In the genomic region with DNA sequence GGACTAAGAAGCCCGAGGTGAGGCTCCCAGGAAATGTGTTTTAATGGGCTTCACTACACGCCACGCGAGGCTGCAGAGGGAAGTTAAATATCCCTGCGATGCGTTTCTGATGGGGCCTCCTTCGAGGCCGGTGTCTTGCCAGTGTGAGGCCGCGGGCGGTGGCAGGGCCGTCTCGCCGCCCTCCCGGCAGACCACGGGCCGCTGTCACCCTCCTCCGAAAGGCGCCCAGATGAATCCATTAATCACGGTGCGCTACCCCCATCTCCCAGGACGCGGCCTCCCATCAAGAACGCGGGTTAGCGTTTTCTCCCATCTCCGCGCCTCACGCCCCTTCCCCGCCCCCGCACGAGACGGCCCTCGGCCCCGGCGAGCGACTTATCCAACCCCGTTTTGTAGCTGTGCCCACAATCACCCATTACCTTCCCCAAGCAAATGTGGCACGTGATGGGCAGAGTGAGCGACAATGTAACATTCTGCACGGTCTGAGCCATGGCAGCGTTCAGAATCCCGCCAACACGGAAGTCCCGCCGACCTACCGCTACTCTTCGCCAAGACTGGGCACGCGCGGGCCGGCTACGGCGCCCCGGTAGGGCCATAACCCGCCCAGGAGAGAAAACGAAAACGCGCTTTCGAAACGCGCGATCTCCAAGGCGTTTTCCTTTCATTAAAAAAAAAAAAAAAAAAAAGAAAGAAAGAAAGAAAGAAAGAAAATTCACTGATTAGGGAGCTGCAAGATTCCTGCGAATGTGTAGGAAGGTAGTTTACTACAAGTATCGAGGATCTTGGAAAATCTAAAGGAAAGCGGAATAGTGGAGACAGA, we compare ENCODE assay signal across 8 cellular contexts. TPM values are rescaled to one million over a fixed set of nuclear protein-coding genes. Genes with fewer than 3 reads are reported as not detected.
DNase-seq lines count a peak whose midpoint lies in the region; ATAC-seq, FAIRE-seq and TF ChIP-seq lines count a peak whose summit lies in the region.

A gene with protein sequence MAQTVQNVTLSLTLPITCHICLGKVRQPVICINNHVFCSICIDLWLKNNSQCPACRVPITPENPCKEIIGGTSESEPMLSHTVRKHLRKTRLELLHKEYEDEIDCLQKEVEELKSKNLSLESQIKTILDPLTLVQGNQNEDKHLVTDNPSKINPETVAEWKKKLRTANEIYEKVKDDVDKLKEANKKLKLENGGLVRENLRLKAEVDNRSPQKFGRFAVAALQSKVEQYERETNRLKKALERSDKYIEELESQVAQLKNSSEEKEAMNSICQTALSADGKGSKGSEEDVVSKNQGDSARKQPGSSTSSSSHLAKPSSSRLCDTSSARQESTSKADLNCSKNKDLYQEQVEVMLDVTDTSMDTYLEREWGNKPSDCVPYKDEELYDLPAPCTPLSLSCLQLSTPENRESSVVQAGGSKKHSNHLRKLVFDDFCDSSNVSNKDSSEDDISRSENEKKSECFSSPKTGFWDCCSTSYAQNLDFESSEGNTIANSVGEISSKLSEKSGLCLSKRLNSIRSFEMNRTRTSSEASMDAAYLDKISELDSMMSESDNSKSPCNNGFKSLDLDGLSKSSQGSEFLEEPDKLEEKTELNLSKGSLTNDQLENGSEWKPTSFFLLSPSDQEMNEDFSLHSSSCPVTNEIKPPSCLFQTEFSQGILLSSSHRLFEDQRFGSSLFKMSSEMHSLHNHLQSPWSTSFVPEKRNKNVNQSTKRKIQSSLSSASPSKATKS (minus strand): TSS at position 526 of the 820 bp plus-strand sequence. CDS start 35 bp downstream, at position 491.

- H2BK12ac ChIP-seq in H1 (ENCODE audit: low read depth, low read length) = peak within 1 kb of the TSS; percentile 100; the same call in 1 of the 2 replicates

- H3K27me3 ChIP-seq in CD8-positive, alpha-beta memory T cell (ENCODE audit: insufficient read depth, low read length, poor library complexity, severe bottlenecking) = no peaks in the 10 kb centered on the region
- H3K27me3 ChIP-seq in H1 (replicated peaks in 1 of 4; ENCODE audit: control insufficient read depth in 3 of 4, extremely low read depth in 1 of 4, insufficient read depth in 3 of 4, low read length in 3 of 4) = peaks cover 0 to 12% (median 5%) of the 10 kb centered on the region in 4 experiments; a peak in 4 of 7 replicates

- H2BK15ac ChIP-seq in H1 (ENCODE audit: low read length) = peak within 1 kb of the TSS; percentile 7; the same call in 1 of the 2 replicates

- peak within 1 kb of the TSS; percentile 79 to 97 for H3K4me2 ChIP-seq in H1 (ENCODE audit: insufficient read depth in 1 of 2, low read depth in 2 of 2, low read length in 2 of 2)

- ATAC-seq in GM19467 (IDR thresholded peaks at IDR 0.05; ENCODE audit: unreplicated experiment) (peak; percentile 80), memory B cell (ENCODE audit: low read depth) (peak; percentile 92)

- H3K4me1 Mint-ChIP-seq in CD8-positive, alpha-beta memory T cell = peaks cover 38 to 54% (median 53%) of the 10 kb centered on the region in 3 donors
- H3K4me1 Mint-ChIP-seq in memory B cell = peaks cover 25% of the 10 kb centered on the region

- peak within 1 kb of the TSS; percentile 96; the same call in 1 of the 2 replicates for H2AK5ac ChIP-seq in H1 (ENCODE audit: low read depth, low read length)

- peak; percentile 87 to 94 (median 88) for DNase-seq in CD8-positive, alpha-beta memory T cell
- DNase-seq in HPDE6-E6E7 (ENCODE audit: extremely low spot score) (peak; percentile 82), NK-92 (lab: John Stamatoyannopoulos, UW; ENCODE audit: unreplicated experiment) (peak; percentile 20), H1 (ENCODE audit: low read depth in 1 of 2, low spot score in 2 of 2) (peak in 1 of 2 experiments; percentile 90), memory B cell (ENCODE audit: low spot score in 2 of 2) (peak; percentile 82 to 90)
- DNase-seq in stimulated activated CD8-positive, alpha-beta memory T cell treated with anti-CD3 and anti-CD28 coated beads, Interleukin-12 subunit alpha, Interleukin-12 subunit beta, amount 100 ng/mL, for 1 hour (ENCODE audit: low read depth) = peak; percentile 84

- peak within 1 kb of the TSS; percentile 47 for H3K27ac ChIP-seq in CD8-positive, alpha-beta memory T cell (ENCODE audit: low read depth, low read length)
- peak within 1 kb of the TSS; percentile 83 for H3K27ac ChIP-seq in H1 (ENCODE audit: low read depth, low read length)

- peak within 1 kb of the TSS; percentile 84 for H2BK5ac ChIP-seq in H1 (ENCODE audit: low read depth, low read length)

- peak within 1 kb of the TSS; percentile 96 for H4K91ac ChIP-seq in H1 (replicated peaks; ENCODE audit: insufficient read length, low read length)

- H2BK120ac ChIP-seq in H1 (replicated peaks; ENCODE audit: low read depth, low read length) = no peak within 1 kb of the TSS

- no peak for TF ChIP-seq EP300 in H1 (IDR thresholded peaks at IDR 0.05; ENCODE audit: borderline replicate concordance in 1 of 2, low read depth in 2 of 2, low read length in 2 of 2)

- H4K20me1 ChIP-seq in H1 (replicated peaks in 1 of 2; ENCODE audit: control insufficient read depth in 1 of 2, insufficient read depth in 2 of 2, low read length in 2 of 2) = peaks cover 2 to 3% of the 10 kb centered on the region in 2 experiments

- H3K4ac ChIP-seq in H1 (replicated peaks; ENCODE audit: insufficient read length, low read depth, low read length) = peak within 1 kb of the TSS; percentile 39

- no peak for FAIRE-seq in H1 (lab: Jason Lieb, UNC)

- H3K79me1 ChIP-seq in H1 (ENCODE audit: low read depth, low read length) = no peaks in the 10 kb centered on the region

- H3K27me3 Mint-ChIP-seq in CD8-positive, alpha-beta memory T cell = no peaks in the 10 kb centered on the region
- no peaks in the 10 kb centered on the region for H3K27me3 Mint-ChIP-seq in memory B cell

- no peak for TF ChIP-seq RAD21 in H1 (IDR thresholded peaks at IDR 0.05 in 1 of 2, conservative IDR thresholded peaks at IDR 0.05 in 1 of 2; ENCODE audit: low read depth in 2 of 2, low read length in 2 of 2)

- no peaks in the 10 kb centered on the region for H3K36me3 ChIP-seq in CD8-positive, alpha-beta memory T cell (ENCODE audit: insufficient read depth, low read length)
- H3K36me3 ChIP-seq in H1 (ENCODE audit: control insufficient read depth in 2 of 4, insufficient read depth in 4 of 4, low read length in 3 of 4) = peaks cover 0 to 3% (median 0%) of the 10 kb centered on the region in 4 experiments; a peak in 1 of 8 replicates

- peaks cover 2% of the 10 kb centered on the region; the same call in 1 of the 2 replicates for H3K23me2 ChIP-seq in H1 (ENCODE audit: low read depth, low read length)

- 2% methylated on average over 54 of the region's 67 CpGs; no CpG with 5 or more reads in 1 of the 2 experiments for WGBS in H1 (ENCODE audit: extremely low coverage in 1 of 2, insufficient coverage in 1 of 2, insufficient read length in 1 of 2, insufficient replicate concordance in 2 of 2, low coverage in 1 of 2, low lambda C conversion rate in 2 of 2, missing lambda C conversion rate in 1 of 2), 2 experiments

- peak within 1 kb of the TSS; percentile 93 for H4K8ac ChIP-seq in H1 (ENCODE audit: extremely low read depth, insufficient read depth, low read length)

- peak within 1 kb of the TSS; percentile 55 for H3K56ac ChIP-seq in H1 (replicated peaks; ENCODE audit: insufficient read length, low read depth, low read length)

- H3K14ac ChIP-seq in H1 (ENCODE audit: insufficient read length) = no peak within 1 kb of the TSS

- H3K9me3 Mint-ChIP-seq in CD8-positive, alpha-beta memory T cell = no peaks in the 10 kb centered on the region
- no peaks in the 10 kb centered on the region for H3K9me3 Mint-ChIP-seq in memory B cell

- CTCF ChIA-PET in CD8-positive, alpha-beta memory T cell (lab: Charles Lee) = interaction anchor here (0.9 kb wide), 1 partner anchor 1684 kb away, joined by 3 read pairs; no protein-coding TSS in a partner anchor
- CTCF ChIA-PET in activated CD8-positive, alpha-beta memory T cell treated with anti-CD3 and anti-CD28 coated beads for 36 hours (lab: Charles Lee) = interaction anchor here (1.1 kb wide), 1 partner anchor 697 kb away, joined by 4 read pairs; no protein-coding TSS in a partner anchor
- CTCF ChIA-PET in H1 (lab: Charles Lee; ENCODE audit: partially characterized antibody) = interaction anchor here (0.9 to 1.4 kb wide), 2 partner anchors 106 to 109 kb away, joined by 3 to 9 read pairs; no protein-coding TSS in a partner anchor

- peak in 1 of 2 experiments; percentile 83; a peak in 2 of 3 replicates for TF ChIP-seq POLR2A in H1 (IDR thresholded peaks at IDR 0.05; ENCODE audit: control extremely low read depth in 1 of 2, low read depth in 2 of 2, low read length in 2 of 2)

- peak within 1 kb of the TSS; percentile 95 for H4K5ac ChIP-seq in H1 (ENCODE audit: insufficient read length, low read depth, low read length)

- 0 out of 2 replicates have a peak within 1 kb of the TSS, but pooled peaks have one; percentile 92 for H2BK20ac ChIP-seq in H1 (ENCODE audit: low read length)

- H2AFZ ChIP-seq in H1 (ENCODE audit: low read length) = no peak within 1 kb of the TSS

- no peak within 1 kb of the TSS for H3K23ac ChIP-seq in H1 (ENCODE audit: insufficient read length)

- H3K9ac ChIP-seq in H1 (replicated peaks in 1 of 4; ENCODE audit: extremely low read depth in 1 of 4, low read depth in 3 of 4, low read length in 3 of 4) = peak within 1 kb of the TSS; percentile 44 to 89 (median 86)

- POLR2A ChIA-PET in CD8-positive, alpha-beta memory T cell (lab: Charles Lee) = interaction anchor here (0.6 kb wide), 2 partner anchors 26 to 36 kb away, joined by 3 to 6 read pairs; no protein-coding TSS in a partner anchor
- POLR2A ChIA-PET in activated CD8-positive, alpha-beta memory T cell treated with anti-CD3 and anti-CD28 coated beads for 36 hours (lab: Charles Lee) = interaction anchor here (0.6 to 0.7 kb wide), 2 partner anchors 31 to 909 kb away, joined by 5 read pairs; no protein-coding TSS in a partner anchor
- POLR2A ChIA-PET in H1 (lab: Charles Lee; ENCODE audit: partially characterized antibody) = interaction anchor here (0.7 to 1.5 kb wide), 5 partner anchors 36 to 73 kb away, joined by 3 to 7 read pairs (median 4); no protein-coding TSS in a partner anchor

- no peak for TF ChIP-seq CTCF in H1 (IDR thresholded peaks at IDR 0.05; ENCODE audit: control extremely low read depth in 1 of 3, insufficient read depth in 1 of 3, low read depth in 1 of 3, low read length in 3 of 3)

- peak within 1 kb of the TSS; percentile 72 for H3K4me3 ChIP-seq in CD8-positive, alpha-beta memory T cell (ENCODE audit: low read length)
- peak within 1 kb of the TSS; percentile 71 to 87 (median 80) for H3K4me3 ChIP-seq in H1 (ENCODE audit: extremely low read depth in 1 of 4, insufficient read depth in 2 of 4, low read depth in 3 of 4, low read length in 4 of 4)

- H3K18ac ChIP-seq in H1 (ENCODE audit: extremely low read depth, low read length) = peak within 1 kb of the TSS; percentile 91

- peaks cover 0 to 21% (median 0%) of the 10 kb centered on the region in 3 donors for H3K36me3 Mint-ChIP-seq in CD8-positive, alpha-beta memory T cell
- H3K36me3 Mint-ChIP-seq in memory B cell = peaks cover 3% of the 10 kb centered on the region

- no peaks in the 10 kb centered on the region for H3K9me3 ChIP-seq in CD8-positive, alpha-beta memory T cell (ENCODE audit: low read length)
- H3K9me3 ChIP-seq in H1 (ENCODE audit: insufficient read depth in 2 of 2, low read depth in 1 of 2, low read length in 1 of 2) = no peaks in the 10 kb centered on the region

- H3K4me3 Mint-ChIP-seq in CD8-positive, alpha-beta memory T cell = peak within 1 kb of the TSS; percentile 94 to 100 (median 97)
- peak within 1 kb of the TSS; percentile 99 for H3K4me3 Mint-ChIP-seq in memory B cell

- H3K4me1 ChIP-seq in CD8-positive, alpha-beta memory T cell (ENCODE audit: insufficient read depth, low read length) = peaks cover 12% of the 10 kb centered on the region
- peaks cover 1 to 16% (median 8%) of the 10 kb centered on the region in 4 experiments; a peak in 5 of 7 replicates for H3K4me1 ChIP-seq in H1 (replicated peaks in 1 of 4; ENCODE audit: control insufficient read depth in 3 of 4, insufficient read depth in 4 of 4, low read length in 3 of 4)

- peak within 1 kb of the TSS; percentile 74 to 99 (median 96) for H3K27ac Mint-ChIP-seq in CD8-positive, alpha-beta memory T cell
- peak within 1 kb of the TSS; percentile 94 for H3K27ac Mint-ChIP-seq in memory B cell

- H3K79me2 ChIP-seq in H1 (ENCODE audit: control insufficient read depth in 1 of 2, insufficient read depth in 2 of 2, low read length in 2 of 2) = peaks cover 7 to 39% of the 10 kb centered on the region in 2 experiments; a peak in 3 of 4 replicates

RNA-seq across cellular contexts. Expression of the gene that starts here (rescaled TPM):
- 10 to 100 TPM; 20.6 to 20.9 TPM for total RNA-seq in CD8-positive, alpha-beta memory T cell
- polyA plus RNA-seq in CD8-positive, alpha-beta memory T cell = 12.6 TPM
- 10 to 100 TPM; 19.8 to 20.0 TPM for total RNA-seq in activated CD8-positive, alpha-beta memory T cell treated with anti-CD3 and anti-CD28 coated beads for 36 hours
- 13.5 and 14.3 TPM in 2 replicates for total RNA-seq in H1 (2021; fragmentation: NEBNext Ultra II Directional; extraction: Animal tissue kit (Norgen Biotek cat#: 25700))
- 3.3 and 7.1 TPM in 2 replicates for polyA plus RNA-seq in H1 (2011; rRNA removed)
- 10.2 TPM for polyA plus RNA-seq in H1 (2011; cell fraction: cytosol; rRNA removed)
- polyA plus RNA-seq in H1 (2011; cell fraction: nucleus; rRNA removed) = 2.7 TPM
- 10.6 to 16.5 TPM (median 10.9 TPM) in 4 replicates for polyA plus RNA-seq in H1 (2012, experiment 1 of 2)
- 1.1 TPM for polyA plus RNA-seq in H1 (2012, experiment 2 of 2)
- 7.7 TPM for polyA plus RNA-seq in H1 (2013, experiment 1 of 2)
- 7.9 TPM for polyA plus RNA-seq in H1 (2013, experiment 2 of 2)
- polyA minus RNA-seq in H1 (2011; rRNA and poly(A)+ RNA removed) = 16.1 and 18.3 TPM in 2 replicates
- 9.2 TPM for polyA minus RNA-seq in H1 (2011; cell fraction: cytosol; rRNA and poly(A)+ RNA removed)
- 22.0 TPM for polyA minus RNA-seq in H1 (2011; cell fraction: nucleus; rRNA and poly(A)+ RNA removed)
